1 cellular context compared by ENCODE assay signal in the genomic region with DNA sequence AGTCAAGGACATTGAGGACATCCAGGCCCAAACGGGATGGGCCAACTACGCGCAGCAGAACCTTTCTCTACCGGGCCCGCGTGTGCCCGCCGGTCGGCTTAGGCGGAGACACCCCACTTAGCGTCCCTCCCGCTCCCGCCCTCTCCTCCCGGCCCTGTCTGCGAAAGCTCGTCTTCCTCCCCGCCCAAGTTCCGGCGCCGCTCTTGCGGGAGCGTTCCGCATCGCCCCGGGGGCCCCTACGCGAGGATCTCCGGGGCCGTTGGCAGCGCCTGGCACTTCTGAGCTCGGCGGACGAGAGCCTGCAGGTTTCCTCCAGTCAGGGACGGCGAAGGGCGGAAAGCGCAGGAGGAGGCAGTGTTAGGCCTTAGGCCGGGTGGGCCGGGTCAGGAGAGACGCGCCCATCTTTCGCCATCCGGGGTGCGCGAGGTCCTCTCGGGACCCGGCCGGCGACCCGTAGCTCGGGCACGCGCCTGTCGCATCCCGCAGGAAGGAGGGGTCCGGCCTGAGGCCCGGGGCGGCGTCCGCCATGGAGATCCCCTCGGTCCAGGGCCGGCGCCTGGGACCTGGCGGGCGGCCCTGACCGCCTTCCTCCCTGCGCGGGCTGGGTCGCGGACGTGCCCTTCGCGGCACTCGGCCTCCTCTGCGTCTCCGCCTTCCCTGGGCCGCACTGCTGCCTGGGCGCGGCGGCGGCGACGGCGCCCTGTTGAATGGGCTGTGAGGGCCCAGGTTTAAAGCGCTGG.
A peak's percentile ranks its signal among the peaks of the same experiment; 100 is the strongest.
TF ChIP-seq lines count a peak whose summit lies in the region.

Gene FEM1B, plus strand, starts transcription at position 141 of the 740 bp plus-strand sequence. CDS start 673 bp downstream, outside the sequence.

TF ChIP-seq in HepG2, 621 proteins besides CTCF, POLR2A, EP300 and RAD21 (continued from another document and continues in another):
- TF ChIP-seq, protein P1, sequence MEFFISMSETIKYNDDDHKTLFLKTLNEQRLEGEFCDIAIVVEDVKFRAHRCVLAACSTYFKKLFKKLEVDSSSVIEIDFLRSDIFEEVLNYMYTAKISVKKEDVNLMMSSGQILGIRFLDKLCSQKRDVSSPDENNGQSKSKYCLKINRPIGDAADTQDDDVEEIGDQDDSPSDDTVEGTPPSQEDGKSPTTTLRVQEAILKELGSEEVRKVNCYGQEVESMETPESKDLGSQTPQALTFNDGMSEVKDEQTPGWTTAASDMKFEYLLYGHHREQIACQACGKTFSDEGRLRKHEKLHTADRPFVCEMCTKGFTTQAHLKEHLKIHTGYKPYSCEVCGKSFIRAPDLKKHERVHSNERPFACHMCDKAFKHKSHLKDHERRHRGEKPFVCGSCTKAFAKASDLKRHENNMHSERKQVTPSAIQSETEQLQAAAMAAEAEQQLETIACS (CRISPR knock-in tag; IDR thresholded peaks at IDR 0.05) = peak; percentile 99
- TF ChIP-seq ZNF333 (CRISPR knock-in tag; IDR thresholded peaks at IDR 0.05; ENCODE audit: borderline replicate concordance) (peak; percentile 93), MYC (CRISPR knock-in tag; IDR thresholded peaks at IDR 0.05; ENCODE audit: borderline replicate concordance) (peak; percentile 66; the same call in 1 of the 2 replicates), TEAD2 (CRISPR knock-in tag; IDR thresholded peaks at IDR 0.05) (no peak; the same call in 1 of the 2 replicates), ZBTB20 (CRISPR knock-in tag; IDR thresholded peaks at IDR 0.05; ENCODE audit: borderline replicate concordance, low read depth) (peak; percentile 84), ZNF253 (CRISPR knock-in tag; IDR thresholded peaks at IDR 0.05; ENCODE audit: borderline replicate concordance) (peak; percentile 70; the same call in 1 of the 2 replicates), ZNF615 (CRISPR knock-in tag; IDR thresholded peaks at IDR 0.05; ENCODE audit: borderline replicate concordance) (no peak), ZNF337 (CRISPR knock-in tag; IDR thresholded peaks at IDR 0.05; ENCODE audit: borderline replicate concordance, low read depth) (peak; percentile 76; the same call in 1 of the 2 replicates), ADNP (CRISPR knock-in tag; IDR thresholded peaks at IDR 0.05) (no peak), KLF15 (CRISPR knock-in tag; IDR thresholded peaks at IDR 0.05; ENCODE audit: borderline replicate concordance) (peak; percentile 79; the same call in 1 of the 2 replicates), ZNF564 (CRISPR knock-in tag; IDR thresholded peaks at IDR 0.05) (peak; percentile 90), SALL1 (CRISPR knock-in tag; IDR thresholded peaks at IDR 0.05) (peak; percentile 83), SSRP1 (CRISPR knock-in tag; IDR thresholded peaks at IDR 0.05) (no peak), ARID2 (CRISPR knock-in tag; IDR thresholded peaks at IDR 0.05; ENCODE audit: borderline replicate concordance) (peak; percentile 48; the same call in 1 of the 2 replicates), ZFYVE20 (CRISPR knock-in tag; IDR thresholded peaks at IDR 0.05; ENCODE audit: borderline replicate concordance, low read depth) (no peak), NCOR1 (IDR thresholded peaks at IDR 0.05; ENCODE audit: borderline replicate concordance, low read length) (0 out of 2 replicates have a peak, but pooled peaks have one; percentile 61), ZNF343 (CRISPR knock-in tag; IDR thresholded peaks at IDR 0.05) (no peak), HNRNPUL1 (IDR thresholded peaks at IDR 0.05; ENCODE audit: low read depth, low read length) (peak; percentile 78), THAP7 (CRISPR knock-in tag; IDR thresholded peaks at IDR 0.05) (peak; percentile 67; the same call in 1 of the 2 replicates), SALL2 (CRISPR knock-in tag; IDR thresholded peaks at IDR 0.05) (peak; percentile 64), MTA3 (CRISPR knock-in tag; IDR thresholded peaks at IDR 0.05) (no peak), FIP1L1 (IDR thresholded peaks at IDR 0.05; ENCODE audit: borderline replicate concordance, insufficient read depth, low read depth, low read length) (no peak), ZNF782 (CRISPR knock-in tag; IDR thresholded peaks at IDR 0.05; ENCODE audit: borderline replicate concordance) (no peak; the same call in 1 of the 2 replicates), ZNF3 (CRISPR knock-in tag; IDR thresholded peaks at IDR 0.05) (no peak), TBP (CRISPR knock-in tag; IDR thresholded peaks at IDR 0.05) (0 out of 2 replicates have a peak, but pooled peaks have one; percentile 56), ZSCAN9 (CRISPR knock-in tag; IDR thresholded peaks at IDR 0.05; ENCODE audit: borderline replicate concordance) (peak; percentile 16; the same call in 1 of the 2 replicates), ARID3A (IDR thresholded peaks at IDR 0.05; ENCODE audit: low read depth, low read length) (no peak), HDAC2 (CRISPR knock-in tag; IDR thresholded peaks at IDR 0.05) (peak; percentile 86), IKZF1 (IDR thresholded peaks at IDR 0.05) (no peak), IKZF4 (CRISPR knock-in tag; IDR thresholded peaks at IDR 0.05; ENCODE audit: borderline replicate concordance, low read depth, not compliant biosample characterization) (peak; percentile 50), HOXA9 (CRISPR knock-in tag; IDR thresholded peaks at IDR 0.05; ENCODE audit: borderline replicate concordance) (no peak), ZFP1 (CRISPR knock-in tag; IDR thresholded peaks at IDR 0.05) (peak; percentile 69), CHD4 (IDR thresholded peaks at IDR 0.05; ENCODE audit: borderline replicate concordance, low read length) (no peak), ZNF331 (CRISPR knock-in tag; IDR thresholded peaks at IDR 0.05) (peak; percentile 86), MATR3 (CRISPR knock-in tag; IDR thresholded peaks at IDR 0.05) (no peak), BHLHE40 (IDR thresholded peaks at IDR 0.05; ENCODE audit: low read length) (0 out of 2 replicates have a peak, but pooled peaks have one; percentile 13), ZNF572 (CRISPR knock-in tag; IDR thresholded peaks at IDR 0.05) (no peak; the same call in 1 of the 2 replicates), SNAPC2 (CRISPR knock-in tag; IDR thresholded peaks at IDR 0.05) (no peak; the same call in none of the 2 replicates), ZNF33A (CRISPR knock-in tag; IDR thresholded peaks at IDR 0.05; ENCODE audit: borderline replicate concordance) (no peak), SP140L (CRISPR knock-in tag; IDR thresholded peaks at IDR 0.05; ENCODE audit: borderline replicate concordance) (no peak), U2AF1 (optimal IDR thresholded peaks at IDR 0.05; ENCODE audit: low read depth, low read length) (peak; percentile 66), GMEB1 (CRISPR knock-in tag; IDR thresholded peaks at IDR 0.05; ENCODE audit: borderline replicate concordance) (peak; percentile 89), ISL2 (CRISPR knock-in tag; IDR thresholded peaks at IDR 0.05) (peak; percentile 90)
- TF ChIP-seq, protein P2, sequence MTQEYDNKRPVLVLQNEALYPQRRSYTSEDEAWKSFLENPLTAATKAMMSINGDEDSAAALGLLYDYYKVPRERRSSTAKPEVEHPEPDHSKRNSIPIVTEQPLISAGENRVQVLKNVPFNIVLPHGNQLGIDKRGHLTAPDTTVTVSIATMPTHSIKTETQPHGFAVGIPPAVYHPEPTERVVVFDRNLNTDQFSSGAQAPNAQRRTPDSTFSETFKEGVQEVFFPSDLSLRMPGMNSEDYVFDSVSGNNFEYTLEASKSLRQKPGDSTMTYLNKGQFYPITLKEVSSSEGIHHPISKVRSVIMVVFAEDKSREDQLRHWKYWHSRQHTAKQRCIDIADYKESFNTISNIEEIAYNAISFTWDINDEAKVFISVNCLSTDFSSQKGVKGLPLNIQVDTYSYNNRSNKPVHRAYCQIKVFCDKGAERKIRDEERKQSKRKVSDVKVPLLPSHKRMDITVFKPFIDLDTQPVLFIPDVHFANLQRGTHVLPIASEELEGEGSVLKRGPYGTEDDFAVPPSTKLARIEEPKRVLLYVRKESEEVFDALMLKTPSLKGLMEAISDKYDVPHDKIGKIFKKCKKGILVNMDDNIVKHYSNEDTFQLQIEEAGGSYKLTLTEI (CRISPR knock-in tag; conservative IDR thresholded peaks at IDR 0.05) = no peak
- TF ChIP-seq, protein P3, sequence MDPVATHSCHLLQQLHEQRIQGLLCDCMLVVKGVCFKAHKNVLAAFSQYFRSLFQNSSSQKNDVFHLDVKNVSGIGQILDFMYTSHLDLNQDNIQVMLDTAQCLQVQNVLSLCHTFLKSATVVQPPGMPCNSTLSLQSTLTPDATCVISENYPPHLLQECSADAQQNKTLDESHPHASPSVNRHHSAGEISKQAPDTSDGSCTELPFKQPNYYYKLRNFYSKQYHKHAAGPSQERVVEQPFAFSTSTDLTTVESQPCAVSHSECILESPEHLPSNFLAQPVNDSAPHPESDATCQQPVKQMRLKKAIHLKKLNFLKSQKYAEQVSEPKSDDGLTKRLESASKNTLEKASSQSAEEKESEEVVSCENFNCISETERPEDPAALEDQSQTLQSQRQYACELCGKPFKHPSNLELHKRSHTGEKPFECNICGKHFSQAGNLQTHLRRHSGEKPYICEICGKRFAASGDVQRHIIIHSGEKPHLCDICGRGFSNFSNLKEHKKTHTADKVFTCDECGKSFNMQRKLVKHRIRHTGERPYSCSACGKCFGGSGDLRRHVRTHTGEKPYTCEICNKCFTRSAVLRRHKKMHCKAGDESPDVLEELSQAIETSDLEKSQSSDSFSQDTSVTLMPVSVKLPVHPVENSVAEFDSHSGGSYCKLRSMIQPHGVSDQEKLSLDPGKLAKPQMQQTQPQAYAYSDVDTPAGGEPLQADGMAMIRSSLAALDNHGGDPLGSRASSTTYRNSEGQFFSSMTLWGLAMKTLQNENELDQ (CRISPR knock-in tag; IDR thresholded peaks at IDR 0.05; ENCODE audit: borderline replicate concordance) = no peak
- TF ChIP-seq, protein P4, sequence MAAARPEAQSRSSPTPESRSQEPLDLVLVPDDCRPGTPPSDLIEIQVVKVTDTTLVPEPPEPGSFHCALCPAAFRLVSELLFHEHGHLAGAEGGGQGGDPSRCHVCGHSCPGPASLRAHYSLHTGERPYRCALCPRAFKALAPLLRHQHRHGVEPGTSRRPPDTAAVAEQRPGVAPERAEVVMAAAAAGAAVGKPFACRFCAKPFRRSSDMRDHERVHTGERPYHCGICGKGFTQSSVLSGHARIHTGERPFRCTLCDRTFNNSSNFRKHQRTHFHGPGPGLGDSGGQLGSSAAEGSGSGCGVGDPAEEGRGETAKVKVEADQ (CRISPR knock-in tag; IDR thresholded peaks at IDR 0.05; ENCODE audit: borderline replicate concordance) = peak; percentile 89; the same call in 1 of the 2 replicates
- TF ChIP-seq, protein P5, sequence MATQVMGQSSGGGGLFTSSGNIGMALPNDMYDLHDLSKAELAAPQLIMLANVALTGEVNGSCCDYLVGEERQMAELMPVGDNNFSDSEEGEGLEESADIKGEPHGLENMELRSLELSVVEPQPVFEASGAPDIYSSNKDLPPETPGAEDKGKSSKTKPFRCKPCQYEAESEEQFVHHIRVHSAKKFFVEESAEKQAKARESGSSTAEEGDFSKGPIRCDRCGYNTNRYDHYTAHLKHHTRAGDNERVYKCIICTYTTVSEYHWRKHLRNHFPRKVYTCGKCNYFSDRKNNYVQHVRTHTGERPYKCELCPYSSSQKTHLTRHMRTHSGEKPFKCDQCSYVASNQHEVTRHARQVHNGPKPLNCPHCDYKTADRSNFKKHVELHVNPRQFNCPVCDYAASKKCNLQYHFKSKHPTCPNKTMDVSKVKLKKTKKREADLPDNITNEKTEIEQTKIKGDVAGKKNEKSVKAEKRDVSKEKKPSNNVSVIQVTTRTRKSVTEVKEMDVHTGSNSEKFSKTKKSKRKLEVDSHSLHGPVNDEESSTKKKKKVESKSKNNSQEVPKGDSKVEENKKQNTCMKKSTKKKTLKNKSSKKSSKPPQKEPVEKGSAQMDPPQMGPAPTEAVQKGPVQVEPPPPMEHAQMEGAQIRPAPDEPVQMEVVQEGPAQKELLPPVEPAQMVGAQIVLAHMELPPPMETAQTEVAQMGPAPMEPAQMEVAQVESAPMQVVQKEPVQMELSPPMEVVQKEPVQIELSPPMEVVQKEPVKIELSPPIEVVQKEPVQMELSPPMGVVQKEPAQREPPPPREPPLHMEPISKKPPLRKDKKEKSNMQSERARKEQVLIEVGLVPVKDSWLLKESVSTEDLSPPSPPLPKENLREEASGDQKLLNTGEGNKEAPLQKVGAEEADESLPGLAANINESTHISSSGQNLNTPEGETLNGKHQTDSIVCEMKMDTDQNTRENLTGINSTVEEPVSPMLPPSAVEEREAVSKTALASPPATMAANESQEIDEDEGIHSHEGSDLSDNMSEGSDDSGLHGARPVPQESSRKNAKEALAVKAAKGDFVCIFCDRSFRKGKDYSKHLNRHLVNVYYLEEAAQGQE (IDR thresholded peaks at IDR 0.05; ENCODE audit: borderline replicate concordance in 1 of 2, low read depth in 1 of 2, low read length in 2 of 2) = peak in 1 of 2 experiments; percentile 59; a peak in 1 of 4 replicates
- TF ChIP-seq, protein P6, sequence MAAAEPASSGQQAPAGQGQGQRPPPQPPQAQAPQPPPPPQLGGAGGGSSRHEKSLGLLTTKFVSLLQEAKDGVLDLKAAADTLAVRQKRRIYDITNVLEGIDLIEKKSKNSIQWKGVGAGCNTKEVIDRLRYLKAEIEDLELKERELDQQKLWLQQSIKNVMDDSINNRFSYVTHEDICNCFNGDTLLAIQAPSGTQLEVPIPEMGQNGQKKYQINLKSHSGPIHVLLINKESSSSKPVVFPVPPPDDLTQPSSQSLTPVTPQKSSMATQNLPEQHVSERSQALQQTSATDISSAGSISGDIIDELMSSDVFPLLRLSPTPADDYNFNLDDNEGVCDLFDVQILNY (CRISPR knock-in tag; conservative IDR thresholded peaks at IDR 0.05) = peak; percentile 65; the same call in 1 of the 2 replicates
